ENCODE assay signal across 14 cellular contexts in the genomic region with DNA sequence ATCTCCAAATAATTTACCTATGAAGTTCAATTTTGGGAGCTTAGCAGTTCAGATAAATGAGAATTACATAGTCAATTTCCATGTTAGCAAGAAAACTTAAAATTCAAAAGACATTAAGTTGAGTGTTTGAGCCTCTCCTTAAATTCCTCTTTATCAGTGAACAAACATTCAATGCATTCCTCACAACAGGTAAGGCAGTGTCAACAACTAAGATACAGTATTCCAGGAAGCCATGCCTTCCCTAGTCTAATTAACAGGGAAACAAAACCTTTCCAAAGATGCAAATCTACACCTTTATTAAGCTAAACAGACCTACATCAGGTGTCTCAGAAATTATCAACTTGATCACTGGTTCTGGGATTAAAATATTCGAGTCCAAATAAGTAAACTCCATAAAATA. TPM values are rescaled to one million over a fixed set of nuclear protein-coding genes. Genes with fewer than 3 reads are reported as not detected.
DNase-seq lines count a peak whose midpoint lies in the region; ATAC-seq, FAIRE-seq and TF ChIP-seq lines count a peak whose summit lies in the region.
"Had no signal": no experiment of that assay in that cellular context is flagged by ENCODE, and none has a peak within 500 bp of the region (broad histone marks: within the 10 kb centered on the region; RNA-seq: fewer than 3 reads in every experiment).

No MANE protein-coding gene starts in this region.

- H2AFZ ChIP-seq in HCT116 (ENCODE audit: low read depth, low read length, poor library complexity, severe bottlenecking) (no peak overlapping the region), hepatocyte (no peak overlapping the region), smooth muscle cell (ENCODE audit: low read depth) (no peak overlapping the region)

- no peak for TF ChIP-seq POLR2A in HCT116 (IDR thresholded peaks at IDR 0.05; ENCODE audit: borderline replicate concordance, extremely low read depth, insufficient read depth, insufficient read length)

- no peaks in the 10 kb centered on the region; the same call in 1 of the 2 replicates for H4K20me1 ChIP-seq in HCT116 (ENCODE audit: insufficient read depth)
- H4K20me1 ChIP-seq in hepatocyte (ENCODE audit: insufficient read depth, poor library complexity, severe bottlenecking) = peaks cover 14% of the 10 kb centered on the region
- H4K20me1 ChIP-seq in smooth muscle cell (ENCODE audit: low read depth) = peaks cover 54% of the 10 kb centered on the region

- intact Hi-C loops in HCT116 (cut with micrococcal nuclease) = loop anchor here (5.0 kb wide), 1 partner anchor 220 kb away; no protein-coding TSS in a partner anchor

- H3K27ac ChIP-seq in HCT116 (ENCODE audit: low read depth, low read length) = no peak overlapping the region
- peak overlapping the region; percentile 94 for H3K27ac ChIP-seq in hepatocyte
- peak overlapping the region; percentile 24 for H3K27ac ChIP-seq in smooth muscle cell (ENCODE audit: low read depth)

- CTCF ChIA-PET in HCT116 (lab: Charles Lee) = no interaction called here

- POLR2A ChIA-PET in HCT116 (lab: Charles Lee) = interaction anchor here (1.6 kb wide), 1 partner anchor 11 kb away, joined by 3 read pairs; no protein-coding TSS in a partner anchor

- no peak for TF ChIP-seq RAD21 in HCT116 (IDR thresholded peaks at IDR 0.05; ENCODE audit: low read depth)

- peak overlapping the region; percentile 29; the same call in 1 of the 2 replicates for H3K4me2 ChIP-seq in HCT116 (ENCODE audit: low read length)
- H3K4me2 ChIP-seq in hepatocyte = peak overlapping the region; percentile 83
- H3K4me2 ChIP-seq in smooth muscle cell = peak overlapping the region; percentile 89

- no peaks in the 10 kb centered on the region for H3K9me2 ChIP-seq in HCT116 (ENCODE audit: insufficient read depth)
- no peaks in the 10 kb centered on the region for H3K9me2 ChIP-seq in hepatocyte (replicated peaks; ENCODE audit: insufficient read depth)

- peaks cover 19% of the 10 kb centered on the region for H3F3A ChIP-seq in smooth muscle cell (ENCODE audit: low read depth)

- WGBS in hepatocyte (ENCODE audit: low lambda C conversion rate, missing lambda C conversion rate) = 16% methylated on average over 1 of the region's 1 CpG
- WGBS in smooth muscle cell (ENCODE audit: low lambda C conversion rate) = 46% methylated on average over 1 of the region's 1 CpG

- H3K79me2 ChIP-seq in HCT116 (ENCODE audit: insufficient read depth, low read length) (peaks cover 86% of the 10 kb centered on the region), hepatocyte (peaks cover 73% of the 10 kb centered on the region), smooth muscle cell (ENCODE audit: low read depth) (peaks cover 68% of the 10 kb centered on the region)

- no peak for FAIRE-seq in urothelium cell line (lab: Jason Lieb, UNC)

- BruUV-seq in HCT116 (replicated peaks; lab: Mats Ljungman, UMichigan) = no TSS peak

- DNase-seq in HCT116 (ENCODE audit: low read depth, low spot score) (no peak), astrocyte of the cerebellum (ENCODE audit: low read depth) (no peak), hepatocyte (ENCODE audit: low spot score) (no peak), smooth muscle cell (lab: John Stamatoyannopoulos, UW; ENCODE audit: unreplicated experiment) (no peak), SHP77 treated with DMSO at 0.1 percent for 48 hours (lab: John Stamatoyannopoulos, UW) (no peak), urothelium cell line (ENCODE audit: low spot score) (no peak), hepatic stellate cell (ENCODE audit: low spot score) (no peak)
- DNase-seq: activated CD4-positive, CD25-positive, alpha-beta regulatory T cell; CD8-positive, alpha-beta memory T cell; cerebellar nuclear complex; islet precursor cell; stimulated activated CD4-positive, alpha-beta T cell treated with anti-CD3 and anti-CD28 coated beads, Interleukin-4, amount 100 ng/mL, for 4 hours; SW 1271 had no signal

- H3K36me3 ChIP-seq in HCT116 (ENCODE audit: control insufficient read depth in 1 of 2, insufficient read depth in 2 of 2, low read length in 2 of 2) (peaks cover 9 to 44% of the 10 kb centered on the region in 2 experiments), hepatocyte (replicated peaks; ENCODE audit: insufficient read depth, low read depth) (no peaks in the 10 kb centered on the region), smooth muscle cell (ENCODE audit: low read depth) (no peaks in the 10 kb centered on the region)

- in situ Hi-C loops in astrocyte of the cerebellum (cut with HindIII; ENCODE audit: low sequenced_read_pairs) = no loop called here

- ATAC-seq in HCT116 = no peak
- ATAC-seq: stimulated activated memory B cell treated with anti-CD40 and anti-IgM and Interleukin-4, amounts not matched to agents 10 μg/mL and 1 μg/mL and 100 μg/mL, for 72 hours had no signal

- TF ChIP-seq CTCF in HCT116 (IDR thresholded peaks at IDR 0.05 in 2 of 3, conservative IDR thresholded peaks at IDR 0.05 in 1 of 3; ENCODE audit: borderline replicate concordance in 1 of 3, insufficient read depth in 1 of 3, low read depth in 2 of 3, low read length in 2 of 3) (no peak), astrocyte of the cerebellum (IDR thresholded peaks at IDR 0.05; ENCODE audit: low read depth, low read length, missing control alignments) (no peak), hepatocyte (IDR thresholded peaks at IDR 0.05; ENCODE audit: poor library complexity) (no peak), smooth muscle cell (IDR thresholded peaks at IDR 0.05; ENCODE audit: borderline replicate concordance, insufficient read depth, poor library complexity, severe bottlenecking) (no peak)

- H3K4me3 ChIP-seq in HCT116 (replicated peaks in 1 of 2; ENCODE audit: low read depth in 1 of 2, low read length in 2 of 2) (no peak overlapping the region), astrocyte of the cerebellum (ENCODE audit: low read depth, low read length) (peak overlapping the region; percentile 10), hepatocyte (no peak overlapping the region), smooth muscle cell (peak overlapping the region; percentile 83)

- no peaks in the 10 kb centered on the region for H3K27me3 ChIP-seq in HCT116 (ENCODE audit: insufficient read depth, low read length)
- H3K27me3 ChIP-seq in hepatocyte = no peaks in the 10 kb centered on the region
- no peaks in the 10 kb centered on the region for H3K27me3 ChIP-seq in smooth muscle cell (ENCODE audit: low read depth)

- H3K9ac ChIP-seq in HCT116 (ENCODE audit: low read length) (no peak overlapping the region), smooth muscle cell (ENCODE audit: low read depth) (no peak overlapping the region)

- H3K4me1 ChIP-seq in HCT116 (ENCODE audit: control insufficient read depth in 1 of 2, insufficient read depth in 2 of 2, low read length in 2 of 2) = peaks cover 22 to 54% of the 10 kb centered on the region in 2 experiments
- peaks cover 19% of the 10 kb centered on the region for H3K4me1 ChIP-seq in hepatocyte (ENCODE audit: insufficient read depth)
- H3K4me1 ChIP-seq in smooth muscle cell (ENCODE audit: low read depth) = peaks cover 28% of the 10 kb centered on the region

- H3K9me3 ChIP-seq in HCT116 (ENCODE audit: control insufficient read depth in 1 of 2, insufficient read depth in 1 of 2, low read depth in 1 of 2, low read length in 2 of 2) (no peaks in the 10 kb centered on the region), hepatocyte (ENCODE audit: low read depth) (no peaks in the 10 kb centered on the region), smooth muscle cell (replicated peaks; ENCODE audit: low read depth) (no peaks in the 10 kb centered on the region)

- RAD21 ChIA-PET in HCT116 (lab: Charles Lee; ENCODE audit: low non-redundant PET in 1 of 2, low total read pairs in 2 of 2, uncharacterized antibody in 2 of 2, unreplicated experiment in 2 of 2) = no interaction called here

TF ChIP-seq in HCT116, 20 proteins besides CTCF, POLR2A, EP300 and RAD21:
- TF ChIP-seq JUND (IDR thresholded peaks at IDR 0.05) = no peak
- TF ChIP-seq CEBPB (IDR thresholded peaks at IDR 0.05; ENCODE audit: low read depth) = 0 out of 2 replicates have a peak, but pooled peaks have one; percentile 8
TF ChIP-seq in HCT116: peak in this region for 1.

RNA-seq across cellular contexts. Expression of a gene that starts 3.7 kb away (rescaled TPM):
- total RNA-seq in HCT116 (2021; ENCODE audit: unreplicated experiment) (59.5 TPM), hepatocyte (13.9 and 15.5 TPM in 2 replicates), smooth muscle cell (5.2 and 10.2 TPM in 2 replicates)
- polyA plus RNA-seq in HCT116 (2012) = 23.7 and 24.4 TPM in 2 replicates
- polyA plus RNA-seq in hepatocyte (12.5 and 16.4 TPM in 2 replicates), smooth muscle cell (9.4 and 17.9 TPM in 2 replicates)
- polyA plus RNA-seq: CD8-positive, alpha-beta memory T cell had no signal

Comparison
In these comparisons a context has a peak if more than half of its experiments do, and no peak if none do; other contexts are left out.
1. H3K4me2 ChIP-seq: peak in every context shown above with its lines; median percentile 89 in smooth muscle cell; 83 in hepatocyte; 29 in HCT116.
2. H3K4me3 ChIP-seq: peak in astrocyte of the cerebellum (single experiment) and smooth muscle cell (single experiment); none in HCT116 (0 of 2) and hepatocyte (single experiment).